In the genomic region with DNA sequence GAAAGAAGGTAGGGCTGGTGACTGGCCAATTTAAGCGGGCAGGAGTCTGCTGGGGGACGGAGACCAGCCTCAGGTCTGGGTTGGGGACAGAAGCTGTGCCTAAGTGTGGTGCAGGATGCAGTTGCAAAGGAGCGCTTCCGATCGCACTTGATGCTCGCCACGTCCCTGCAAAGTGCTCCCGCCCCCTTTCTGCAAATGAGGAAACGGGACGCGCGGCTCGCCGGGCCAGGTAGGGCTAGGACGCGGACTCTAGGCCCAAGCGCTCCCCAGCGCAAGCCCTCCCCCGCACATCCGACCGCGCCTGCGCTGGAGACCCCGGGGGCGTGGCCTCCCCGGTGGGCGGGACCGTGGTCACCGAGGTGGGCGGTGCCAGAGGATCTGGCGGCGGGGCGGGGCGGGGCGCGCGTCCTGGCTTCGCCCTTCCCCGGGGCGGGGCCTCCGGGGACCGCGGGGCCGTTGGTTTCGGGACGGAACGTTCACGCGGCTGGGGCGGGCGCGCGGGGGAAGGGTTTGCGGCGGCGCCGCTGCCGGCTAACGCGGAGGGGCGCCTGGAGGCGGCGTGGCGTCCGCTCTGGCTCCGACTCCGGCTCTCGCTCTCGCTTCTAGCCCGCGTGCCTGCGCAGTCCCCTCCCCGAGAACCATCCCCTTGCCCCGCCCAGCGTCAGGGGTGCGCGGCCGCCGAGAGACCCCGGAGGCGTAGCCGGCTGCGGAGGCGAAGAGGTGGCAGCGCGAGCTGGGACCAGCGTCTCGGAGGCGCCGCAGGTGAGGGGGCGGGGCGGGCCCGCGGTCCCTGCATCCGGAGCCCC, we compare ENCODE assay signal across 8 cellular contexts. TPM values are rescaled to one million over a fixed set of nuclear protein-coding genes. Genes with fewer than 3 reads are reported as not detected.
DNase-seq lines count a peak whose midpoint lies in the region; ATAC-seq and TF ChIP-seq lines count a peak whose summit lies in the region.

Gene FAM118A (plus strand): TSS at position 513 of the 806 bp plus-strand sequence. CDS start 12,446 bp downstream, outside the sequence.

- DNase-seq in AG08396 (ENCODE audit: low spot score), result peak; percentile 99
- DNase-seq in NCI-H2227 treated with DMSO at 0.1 percent for 48 hours (lab: John Stamatoyannopoulos, UW), result peak; percentile 83
- DNase-seq in activated CD4-positive, CD25-positive, alpha-beta regulatory T cell (lab: John Stamatoyannopoulos, UW), result peak; percentile 93 to 98 (median 95)
- DNase-seq in caudate nucleus (lab: John Stamatoyannopoulos, UW), result peak in 60 of 61 donors; percentile 67 to 98 (median 92)
- peak; percentile 95 for DNase-seq in inferior parietal cortex (ENCODE audit: extremely low spot score)
- DNase-seq in spleen, result peak; percentile 98

- TF ChIP-seq POLR2A in spleen (IDR thresholded peaks at IDR 0.05), result peak in 2 of 3 donors; percentile 24 to 37

- peak in 6 of 11 experiments; percentile 3 to 57 (median 18) for TF ChIP-seq CTCF in spleen (IDR thresholded peaks at IDR 0.05 in 8 of 11, conservative IDR thresholded peaks at IDR 0.05 in 3 of 11)

- peaks cover 0 to 7% (median 0%) of the 10 kb centered on the region in 6 donors for H3K36me3 ChIP-seq in spleen

- H3K27me3 ChIP-seq in spleen (replicated peaks in 1 of 7), result no peaks in the 10 kb centered on the region

- intact Hi-C loops in spleen (cut with DNase I; ENCODE audit: low total_unique reads), result no loop called here

- no peaks in the 10 kb centered on the region for H3K9me3 ChIP-seq in spleen

- peak within 1 kb of the TSS; percentile 70 to 96 (median 83) for H3K4me3 ChIP-seq in spleen

- ATAC-seq in GM18909 (IDR thresholded peaks at IDR 0.05; ENCODE audit: poor library complexity, unreplicated experiment), result peak; percentile 85
- ATAC-seq in HG03159 (IDR thresholded peaks at IDR 0.05; ENCODE audit: unreplicated experiment), result peak; percentile 78

- H3K4me1 ChIP-seq in spleen, result peaks cover 8 to 56% (median 35%) of the 10 kb centered on the region in 6 donors

- 1% methylated on average over 15 to 95 of the region's 95 CpGs for WGBS in spleen, 5 donors

- H3K27ac ChIP-seq in caudate nucleus (ENCODE audit: low read depth, low read length) (peak within 1 kb of the TSS; percentile 92), spleen (peak within 1 kb of the TSS; percentile 67 to 93 (median 88))

RNA-seq across cellular contexts. Expression of gene FAM118A, which starts in this region (rescaled TPM):
- 100 to 1,000 TPM in 2 of 7 donors, 10 to 100 TPM in 5; 42.2 to 127 (median 64.6) TPM for total RNA-seq in spleen
- polyA plus RNA-seq in spleen, result 100 to 1,000 TPM in 1 of 3 donors, 10 to 100 TPM in 2; 13.0 to 205 (median 22.7) TPM

Comparison
In these comparisons a context has a peak if more than half of its experiments do, and no peak if none do; other contexts are left out.
1. Peak in every context shown above with its lines: DNase-seq, ATAC-seq, H3K4me3 ChIP-seq and H3K27ac ChIP-seq.